9 cellular contexts compared by ENCODE assay signal in genomic region chr2:218271487-218271797, GRCh38. TPM values are rescaled to one million over a fixed set of nuclear protein-coding genes. Genes with fewer than 3 reads are reported as not detected.
A peak's percentile ranks its signal among the peaks of the same experiment; 100 is the strongest.
DNase-seq lines count a peak whose midpoint lies in the region; ATAC-seq and TF ChIP-seq lines count a peak whose summit lies in the region.
"Had no signal": no experiment of that assay in that cellular context is flagged by ENCODE, and none has a peak within 500 bp of the region (broad histone marks: within the 10 kb centered on the region; RNA-seq: fewer than 3 reads in every experiment).

No MANE protein-coding gene starts in this region.

- DNase-seq in GM12864 (ENCODE audit: low read depth) (no peak), SK-N-MC (ENCODE audit: low read depth, low spot score) (no peak), fibroblast of the aortic adventitia (ENCODE audit: low read depth) (no peak), sigmoid colon (no peak), NCI-H146 (lab: John Stamatoyannopoulos, UW) (no peak), mesenteric fat pad (ENCODE audit: low spot score) (no peak), iPS-NIHi7 (ENCODE audit: extremely low spot score) (no peak)
- DNase-seq: hippocampal formation had no signal

- 19 to 55% methylated on average over 4 of the region's 4 CpGs for WGBS in sigmoid colon, 2 donors

- intact Hi-C loops in sigmoid colon (cut with DNase I) = loop anchor here (5.0 kb wide), 1 partner anchor 84 kb away; no protein-coding TSS in a partner anchor

- ATAC-seq in HG03280 (IDR thresholded peaks at IDR 0.05; ENCODE audit: unreplicated experiment) = no peak

- no peaks in the 10 kb centered on the region for H3K27me3 ChIP-seq in sigmoid colon

- no peak for TF ChIP-seq EP300 in sigmoid colon (IDR thresholded peaks at IDR 0.05)

- H3K4me3 ChIP-seq in GM12864 (ENCODE audit: low read depth, low read length) = peak overlapping the region; percentile 74
- peak overlapping the region; percentile 91 for H3K4me3 ChIP-seq in SK-N-MC
- H3K4me3 ChIP-seq in fibroblast of the aortic adventitia (ENCODE audit: low read depth, low read length) = peak overlapping the region; percentile 98
- H3K4me3 ChIP-seq in sigmoid colon = peak overlapping the region in 3 of 4 donors; percentile 84 to 94 (median 92)

- no peaks in the 10 kb centered on the region for H3K9me3 ChIP-seq in SK-N-MC (ENCODE audit: low read depth, low read length)
- no peaks in the 10 kb centered on the region for H3K9me3 ChIP-seq in sigmoid colon

- H3K4me1 ChIP-seq in sigmoid colon = peaks cover 0 to 51% (median 38%) of the 10 kb centered on the region in 4 donors

- H3K9ac ChIP-seq in SK-N-MC (ENCODE audit: insufficient read length) = peak overlapping the region; percentile 73

- TF ChIP-seq CTCF in GM12864 (IDR thresholded peaks at IDR 0.05; ENCODE audit: low read depth, low read length, missing control alignments) (no peak), fibroblast of the aortic adventitia (IDR thresholded peaks at IDR 0.05; ENCODE audit: insufficient read depth, low read length) (no peak), sigmoid colon (IDR thresholded peaks at IDR 0.05) (no peak)

- no peak for TF ChIP-seq POLR2A in sigmoid colon (IDR thresholded peaks at IDR 0.05)

- no peak overlapping the region for H3K27ac ChIP-seq in SK-N-MC
- H3K27ac ChIP-seq in sigmoid colon = peak overlapping the region; percentile 78 to 84 (median 82)

- H3K36me3 ChIP-seq in SK-N-MC (ENCODE audit: insufficient read depth, low read length) = peaks cover 32% of the 10 kb centered on the region; the same call in 1 of the 2 replicates
- H3K36me3 ChIP-seq in sigmoid colon = peaks cover 33 to 44% (median 36%) of the 10 kb centered on the region in 4 donors

RNA-seq across cellular contexts. Expression of gene PNKD, which starts 1.1 kb away (rescaled TPM):
- 17.4 and 27.2 TPM in 2 replicates for total RNA-seq in fibroblast of the aortic adventitia (ENCODE audit: low replicate concordance)
- total RNA-seq in sigmoid colon = 10 to 100 TPM; 46.8 to 95.1 (median 69.1) TPM
- 100 to 1,000 TPM; 112 to 199 (median 190) TPM for polyA plus RNA-seq in sigmoid colon
- total RNA-seq in mesenteric fat pad = 51.5 TPM

RNA-seq across cellular contexts. Expression of gene AAMP, which starts 1.5 kb away (rescaled TPM):
- total RNA-seq in fibroblast of the aortic adventitia (ENCODE audit: low replicate concordance) (64.4 and 262 TPM in 2 replicates), sigmoid colon (100 to 1,000 TPM in 1 of 4 donors, 10 to 100 TPM in 3; 85.7 to 103 (median 90.0) TPM), mesenteric fat pad (89.7 TPM)
- polyA plus RNA-seq in sigmoid colon = 100 to 1,000 TPM; 108 to 141 (median 138) TPM

RNA-seq across cellular contexts. Expression of gene GPBAR1, which starts 10.6 kb away (rescaled TPM):
- 0.27 TPM in 1 of 2 replicates, not detected in the other for total RNA-seq in fibroblast of the aortic adventitia (ENCODE audit: low replicate concordance)
- 1 to 10 TPM; 3.1 to 7.1 (median 5.4) TPM for total RNA-seq in sigmoid colon
- polyA plus RNA-seq in sigmoid colon = 1 to 10 TPM in 2 of 3 donors, under 1 TPM in 1; 0.60 to 2.5 (median 1.4) TPM
- total RNA-seq in mesenteric fat pad = 34.8 TPM

RNA-seq across cellular contexts. Expression of gene TMBIM1, which starts 20.9 kb away (rescaled TPM):
- total RNA-seq in fibroblast of the aortic adventitia (ENCODE audit: low replicate concordance) (107 and 185 TPM in 2 replicates), sigmoid colon (100 to 1,000 TPM; 116 to 157 (median 146) TPM), mesenteric fat pad (516 TPM)
- polyA plus RNA-seq in sigmoid colon = 100 to 1,000 TPM in 2 of 3 donors, 10 to 100 TPM in 1; 90.2 to 204 (median 109) TPM

RNA-seq across cellular contexts. Expression of gene ARPC2, which starts 54.5 kb away (rescaled TPM):
- total RNA-seq in fibroblast of the aortic adventitia (ENCODE audit: low replicate concordance) = 121 and 368 TPM in 2 replicates
- total RNA-seq in sigmoid colon = 100 to 1,000 TPM; 235 to 267 (median 258) TPM
- polyA plus RNA-seq in sigmoid colon = 100 to 1,000 TPM; 366 to 517 (median 411) TPM
- total RNA-seq in mesenteric fat pad = 323 TPM
